Comparison of ENCODE assay signal across 8 cellular contexts in genomic region chr16:69339289-69340094, GRCh38. TPM values are rescaled to one million over a fixed set of nuclear protein-coding genes. Genes with fewer than 3 reads are reported as not detected.
A peak's percentile ranks its signal among the peaks of the same experiment; 100 is the strongest.
DNase-seq lines count a peak whose midpoint lies in the region; ATAC-seq and TF ChIP-seq lines count a peak whose summit lies in the region.

Gene COG8 (minus strand): TSS chr16:69339564. CDS start chr16:69339552, 12 bp downstream.
Gene NIP7 (plus strand): TSS chr16:69339772. CDS start chr16:69339830, 58 bp downstream.

- peak within 1 kb of the TSS; percentile 98 for H3K4me3 ChIP-seq in lung

- peak within 1 kb of the TSS; percentile 87 to 93 for H3K27ac ChIP-seq in lung (ENCODE audit: low read depth in 1 of 2, low read length in 1 of 2)

- peaks cover 15 to 20% of the 10 kb centered on the region in 2 donors for H3K4me1 ChIP-seq in lung (ENCODE audit: control insufficient read depth in 2 of 2, insufficient read depth in 2 of 2, low read length in 2 of 2)

- peaks cover 8 to 20% of the 10 kb centered on the region in 2 donors for H3K36me3 ChIP-seq in lung (ENCODE audit: control insufficient read depth in 2 of 2, insufficient read depth in 2 of 2, low read length in 2 of 2)

- peak; percentile 81 for TF ChIP-seq CTCF in lung (IDR thresholded peaks at IDR 0.05; ENCODE audit: control extremely low read depth, extremely low read depth)

- 0% methylated on average over 63 to 77 of the region's 77 CpGs for WGBS in lung, 2 donors

- no peaks in the 10 kb centered on the region for H3K9me3 ChIP-seq in lung (ENCODE audit: control insufficient read depth in 2 of 2, insufficient read depth in 1 of 2, low read length in 1 of 2)

- ATAC-seq in GM19468 (IDR thresholded peaks at IDR 0.05; ENCODE audit: extremely low read depth, unreplicated experiment) (peak; percentile 85), lung (ENCODE audit: insufficient read depth, low FRiP score) (peak; percentile 95)

- DNase-seq in COLO829 (ENCODE audit: low spot score) (peak; percentile 83), HT-29 (ENCODE audit: low spot score) (peak; percentile 98), lung (ENCODE audit: low spot score) (peak; percentile 97)
- peak; percentile 88 for DNase-seq in NK-92 treated with Interleukin-12 subunit alpha and Interleukin-12 subunit beta, amount 100 ng/mL, for 24 hours (lab: John Stamatoyannopoulos, UW)
- DNase-seq in activated CD8-positive, alpha-beta memory T cell treated with anti-CD3 and anti-CD28 coated beads for 24 hours: peak; percentile 96
- peak; percentile 81 for DNase-seq in effector CD8-positive, alpha-beta T cell (lab: John Stamatoyannopoulos, UW)
- DNase-seq in stimulated activated CD4-positive, alpha-beta T cell treated with anti-CD3 and anti-CD28 coated beads, TNF-alpha, amount 100 ng/mL, for 4 hours (ENCODE audit: low read depth in 3 of 3): peak; percentile 77 to 83 (median 83)

- H3K27me3 ChIP-seq in lung (ENCODE audit: control insufficient read depth, insufficient read depth): no peaks in the 10 kb centered on the region

RNA-seq across cellular contexts. Expression of gene COG8, which starts in this region (rescaled TPM):
- 50.4 and 55.8 TPM in 2 replicates for total RNA-seq in HT-29 (2014; rRNA removed; shearing (Covaris generic))
- total RNA-seq in lung: 10 to 100 TPM; 33.7 to 36.3 TPM
- polyA plus RNA-seq in lung: 10 to 100 TPM; 18.3 to 18.9 TPM

RNA-seq across cellular contexts. Expression of gene NIP7, which starts in this region (rescaled TPM):
- total RNA-seq in HT-29 (2014; rRNA removed; shearing (Covaris generic)): 20.1 and 24.5 TPM in 2 replicates
- 10 to 100 TPM; 16.4 to 23.2 TPM for total RNA-seq in lung
- polyA plus RNA-seq in lung: 10 to 100 TPM; 14.5 to 17.7 TPM

Comparison
In these comparisons a context has a peak if more than half of its experiments do, and no peak if none do; other contexts are left out.
1. Peak in every context shown above with its lines: DNase-seq, ATAC-seq, H3K4me3 ChIP-seq and H3K27ac ChIP-seq.